24 cellular contexts compared by ENCODE assay signal in genomic region chr7:18786196-18786727, GRCh38.
"Had no signal": no experiment of that assay in that cellular context is flagged by ENCODE, and none has a peak within 500 bp of the region (broad histone marks: within the 10 kb centered on the region; RNA-seq: fewer than 3 reads in every experiment).

No MANE protein-coding gene starts in this region.

- H3K27me3 ChIP-seq: colonic mucosa, dorsolateral prefrontal cortex, esophagus muscularis mucosa, esophagus squamous epithelium, foreskin keratinocyte, gastrocnemius medialis, gastroesophageal sphincter, heart left ventricle, heart right ventricle had no signal

- H3K9me3 Mint-ChIP-seq: endodermal cell had no signal

- DNase-seq: colonic mucosa; cortex of kidney; dermis blood vessel endothelial cell; dorsolateral prefrontal cortex; effector CD4-positive, alpha-beta T cell; effector CD8-positive, alpha-beta T cell; effector memory CD4-positive, alpha-beta T cell; effector memory CD8-positive, alpha-beta T cell; endodermal cell; erythroblast; esophagus squamous epithelium; foreskin fibroblast; foreskin keratinocyte; foreskin melanocyte; gastrocnemius medialis; glutamatergic neuron; heart left ventricle; heart right ventricle had no signal

- H3K27ac ChIP-seq: colonic mucosa, coronary artery, dorsolateral prefrontal cortex, epithelial cell of prostate, esophagus muscularis mucosa, esophagus squamous epithelium, foreskin keratinocyte, gastrocnemius medialis, gastroesophageal sphincter, heart left ventricle, heart right ventricle had no signal

- H3K4me3 Mint-ChIP-seq: dendritic cell treated with granulocyte-macrophage colony-stimulating factor and Interleukin-4, amounts not matched to agents 40 ng/mL and 50 ng/mL, for 4 days; effector memory CD8-positive, alpha-beta T cell; endodermal cell had no signal

- H3K4me1 ChIP-seq: colonic mucosa, foreskin keratinocyte, gastrocnemius medialis, gastroesophageal sphincter, heart left ventricle, heart right ventricle had no signal

- H3K9me3 ChIP-seq: colonic mucosa, esophagus muscularis mucosa, esophagus squamous epithelium, gastrocnemius medialis, gastroesophageal sphincter, heart left ventricle, heart right ventricle had no signal

- H3K4me3 ChIP-seq: colonic mucosa, coronary artery, dorsolateral prefrontal cortex, esophagus muscularis mucosa, esophagus squamous epithelium, gastrocnemius medialis, gastroesophageal sphincter, heart left ventricle, heart right ventricle had no signal

- H3K36me3 ChIP-seq: colonic mucosa, esophagus muscularis mucosa, esophagus squamous epithelium, gastrocnemius medialis, gastroesophageal sphincter, heart left ventricle, heart right ventricle had no signal

- H3K27ac Mint-ChIP-seq: dendritic cell treated with granulocyte-macrophage colony-stimulating factor and Interleukin-4, amounts not matched to agents 40 ng/mL and 50 ng/mL, for 4 days; effector memory CD8-positive, alpha-beta T cell; endodermal cell had no signal

- H3K27me3 Mint-ChIP-seq: dendritic cell treated with granulocyte-macrophage colony-stimulating factor and Interleukin-4, amounts not matched to agents 40 ng/mL and 50 ng/mL, for 4 days; effector memory CD8-positive, alpha-beta T cell had no signal

- ATAC-seq: effector memory CD8-positive, alpha-beta T cell; esophagus mucosa; foreskin keratinocyte; gastrocnemius medialis; gastroesophageal sphincter; heart left ventricle; heart right ventricle had no signal
